Comparison of ENCODE assay signal across 19 cellular contexts in genomic region chr1:61093525-61094137, GRCh38. TPM values are rescaled to one million over a fixed set of nuclear protein-coding genes. Genes with fewer than 3 reads are reported as not detected.
DNase-seq lines count a peak whose midpoint lies in the region; TF ChIP-seq lines count a peak whose summit lies in the region.
"Had no signal": no experiment of that assay in that cellular context is flagged by ENCODE, and none has a peak within 500 bp of the region (broad histone marks: within the 10 kb centered on the region; RNA-seq: fewer than 3 reads in every experiment).

No MANE protein-coding gene starts in this region.

- H3K4me3 ChIP-seq in breast epithelium: no peak overlapping the region
- no peak overlapping the region for H3K4me3 ChIP-seq in urinary bladder (ENCODE audit: low read depth, low read length)
- no peak overlapping the region for H3K4me3 ChIP-seq in MM.1S (ENCODE audit: low read length)
- H3K4me3 ChIP-seq: SJSA1 had no signal

- H3K36me3 ChIP-seq in breast epithelium: no peaks in the 10 kb centered on the region
- H3K36me3 ChIP-seq in urinary bladder (ENCODE audit: insufficient read depth): peaks cover 1% of the 10 kb centered on the region
- no peaks in the 10 kb centered on the region for H3K36me3 ChIP-seq in MM.1S (replicated peaks; ENCODE audit: insufficient read depth, low read length)
- H3K36me3 ChIP-seq: neutrophil, SJSA1 had no signal

- H3K27ac ChIP-seq in breast epithelium: no peak overlapping the region
- H3K27ac ChIP-seq in urinary bladder (ENCODE audit: low read depth): peak overlapping the region; percentile 50
- no peak overlapping the region for H3K27ac ChIP-seq in MM.1S (ENCODE audit: low read length)
- H3K27ac ChIP-seq: neutrophil, SJSA1 had no signal

- TF ChIP-seq CTCF in MCF 10A (IDR thresholded peaks at IDR 0.05; ENCODE audit: unreplicated experiment) (no peak), breast epithelium (IDR thresholded peaks at IDR 0.05) (no peak), nephron (IDR thresholded peaks at IDR 0.05; ENCODE audit: unreplicated experiment in 3 of 3) (no peak), MM.1S (IDR thresholded peaks at IDR 0.05; ENCODE audit: low read length) (no peak)

- 71% methylated on average over 2 of the region's 2 CpGs for WGBS in urinary bladder

- no peak overlapping the region for H3K4me2 ChIP-seq in MM.1S (ENCODE audit: low read depth, low read length)

- intact Hi-C loops in MCF 10A (cut with micrococcal nuclease): no loop called here
- intact Hi-C loops in breast epithelium (cut with DNase I; ENCODE audit: low total_unique reads): no loop called here

- H3K79me2 ChIP-seq in MM.1S (ENCODE audit: low read length): no peaks in the 10 kb centered on the region

- no peak for TF ChIP-seq POLR2A in breast epithelium (IDR thresholded peaks at IDR 0.05)

- H3K4me1 Mint-ChIP-seq in MCF 10A (ENCODE audit: insufficient read depth, unreplicated experiment) (peaks cover 43% of the 10 kb centered on the region), nephron (peaks cover 68% of the 10 kb centered on the region)
- H3K4me1 Mint-ChIP-seq: activated naive CD8-positive, alpha-beta T cell treated with anti-CD3 and anti-CD28 coated beads, Interleukin-2, amount 10 ng/mL, durations not matched to agents 7 days and 5 days; CD4-positive, CD25-positive, alpha-beta regulatory T cell had no signal

- H3K4me1 ChIP-seq in breast epithelium (no peaks in the 10 kb centered on the region), urinary bladder (ENCODE audit: insufficient read depth) (no peaks in the 10 kb centered on the region), MM.1S (ENCODE audit: low read length) (no peaks in the 10 kb centered on the region)
- H3K4me1 ChIP-seq: SJSA1 had no signal

- H3K4me3 Mint-ChIP-seq in MCF 10A (ENCODE audit: unreplicated experiment) (peak overlapping the region; percentile 29), nephron (peak overlapping the region; percentile 0 to 43 (median 27))
- H3K4me3 Mint-ChIP-seq: activated naive CD8-positive, alpha-beta T cell treated with anti-CD3 and anti-CD28 coated beads, Interleukin-2, amount 10 ng/mL, durations not matched to agents 7 days and 5 days; CD4-positive, CD25-positive, alpha-beta regulatory T cell had no signal

- no peak overlapping the region for H3K9ac ChIP-seq in MM.1S (ENCODE audit: low read length)

- H3K9me3 ChIP-seq in breast epithelium: no peaks in the 10 kb centered on the region
- H3K9me3 ChIP-seq in MM.1S (replicated peaks; ENCODE audit: insufficient read depth, low read length): no peaks in the 10 kb centered on the region
- H3K9me3 ChIP-seq: neutrophil, SJSA1 had no signal

- no peak overlapping the region for H2AFZ ChIP-seq in MM.1S (ENCODE audit: low read length)

- POLR2A ChIA-PET in MCF 10A (lab: Yijun Ruan, JAX): interaction anchor here (0.6 to 5.4 kb wide), 10 partner anchors 8 to 136 kb away, joined by 3 to 61 read pairs (median 7); partner anchors contain the start of gene NFIA

- H3K36me3 Mint-ChIP-seq in MCF 10A (ENCODE audit: insufficient read depth, unreplicated experiment) (peaks cover 38% of the 10 kb centered on the region), nephron (ENCODE audit: low read depth) (peaks cover 37% of the 10 kb centered on the region)
- H3K36me3 Mint-ChIP-seq: activated naive CD8-positive, alpha-beta T cell treated with anti-CD3 and anti-CD28 coated beads, Interleukin-2, amount 10 ng/mL, durations not matched to agents 7 days and 5 days; CD4-positive, CD25-positive, alpha-beta regulatory T cell had no signal

- no TSS peak for BruUV-seq in MCF 10A (replicated peaks; lab: Mats Ljungman, UMichigan)

- CTCF ChIA-PET in MCF 10A (lab: Yijun Ruan, JAX): interaction anchor here (0.8 to 1.2 kb wide), 3 partner anchors 11 to 360 kb away, joined by 3 to 5 read pairs (median 4); partner anchors contain the start of gene NFIA

- H3K27ac Mint-ChIP-seq in MCF 10A (ENCODE audit: low read depth, unreplicated experiment): no peak overlapping the region
- peak overlapping the region; percentile 1 to 64 (median 64) for H3K27ac Mint-ChIP-seq in nephron
- H3K27ac Mint-ChIP-seq: activated naive CD8-positive, alpha-beta T cell treated with anti-CD3 and anti-CD28 coated beads, Interleukin-2, amount 10 ng/mL, durations not matched to agents 7 days and 5 days; CD4-positive, CD25-positive, alpha-beta regulatory T cell had no signal

- H3K9me2 ChIP-seq in MM.1S (replicated peaks; ENCODE audit: insufficient read depth, low read length): no peaks in the 10 kb centered on the region

- H4K20me1 ChIP-seq in MM.1S (ENCODE audit: insufficient read depth, low read length): no peaks in the 10 kb centered on the region

- H3K27me3 ChIP-seq in breast epithelium (no peaks in the 10 kb centered on the region), MM.1S (replicated peaks; ENCODE audit: insufficient read depth, low read length) (no peaks in the 10 kb centered on the region)
- H3K27me3 ChIP-seq: neutrophil, SJSA1 had no signal

- H3K27me3 Mint-ChIP-seq in MCF 10A (ENCODE audit: insufficient read depth, unreplicated experiment): no peaks in the 10 kb centered on the region
- peaks cover 14% of the 10 kb centered on the region for H3K27me3 Mint-ChIP-seq in nephron (ENCODE audit: low read depth)

- peak; percentile 8 for DNase-seq in MCF 10A (ENCODE audit: unreplicated experiment)
- no peak for DNase-seq in breast epithelium (ENCODE audit: low spot score in 2 of 2)
- peak; percentile 61 for DNase-seq in cerebellar cortex (ENCODE audit: low spot score)
- DNase-seq in MM.1S: no peak
- DNase-seq in cerebellum (ENCODE audit: low spot score): no peak
- DNase-seq in activated CD4-positive, alpha-beta T cell treated with anti-CD3 and anti-CD28 coated beads, Interleukin-2, amount 50 U/mL, for 48 hours: no peak
- DNase-seq: 8988T; activated naive CD8-positive, alpha-beta T cell treated with anti-CD3 and anti-CD28 coated beads, Interleukin-2, amount 10 ng/mL, durations not matched to agents 7 days and 5 days; activated T-cell treated with anti-CD3 and anti-CD28 coated beads, Interleukin-2, amount 50 U/mL, for 48 hours; CD4-positive, CD25-positive, alpha-beta regulatory T cell; dermis blood vessel endothelial cell; DND-41; H7; NCI-H1048; stimulated activated naive CD8-positive, alpha-beta T cell treated with anti-CD3 and anti-CD28 coated beads, Interleukin-15, Interleukin-2, amounts not matched to agents 100 U/mL and 50 U/mL, for 24 hours had no signal

- H3K9me3 Mint-ChIP-seq in MCF 10A (ENCODE audit: unreplicated experiment): no peaks in the 10 kb centered on the region
- H3K9me3 Mint-ChIP-seq in nephron: no peaks in the 10 kb centered on the region
- H3K9me3 Mint-ChIP-seq: activated naive CD8-positive, alpha-beta T cell treated with anti-CD3 and anti-CD28 coated beads, Interleukin-2, amount 10 ng/mL, durations not matched to agents 7 days and 5 days had no signal

- H3F3A ChIP-seq in MM.1S (ENCODE audit: insufficient read depth, low read length): no peaks in the 10 kb centered on the region

RNA-seq across cellular contexts. Expression of gene NFIA, which starts 11.3 kb away (rescaled TPM):
- total RNA-seq in MCF 10A (2022): 47.4 and 54.8 TPM in 2 replicates
- total RNA-seq in breast epithelium: 10 to 100 TPM; 54.9 to 87.5 (median 79.6) TPM
- total RNA-seq in urinary bladder: 105 TPM
- 18.1 TPM for polyA plus RNA-seq in urinary bladder
- total RNA-seq in cerebellum: 86.0 TPM

Comparison
In these comparisons a context has a peak if more than half of its experiments do, and no peak if none do; other contexts are left out.
1. DNase-seq: peak in MCF 10A (single experiment) and cerebellar cortex (single experiment); none in breast epithelium (0 of 2), MM.1S (single experiment), cerebellum (single experiment) and activated CD4-positive, alpha-beta T cell treated with anti-CD3 and anti-CD28 coated beads, Interleukin-2, amount 50 U/mL, for 48 hours (0 of 2).